ENCODE assay signal across 12 cellular contexts in genomic region chr2:25215232-25215631, GRCh38. TPM values are rescaled to one million over a fixed set of nuclear protein-coding genes. Genes with fewer than 3 reads are reported as not detected.
DNase-seq lines count a peak whose midpoint lies in the region; ATAC-seq, FAIRE-seq and TF ChIP-seq lines count a peak whose summit lies in the region.
"Had no signal": no experiment of that assay in that cellular context is flagged by ENCODE, and none has a peak within 500 bp of the region (broad histone marks: within the 10 kb centered on the region; RNA-seq: fewer than 3 reads in every experiment).

No MANE protein-coding gene starts in this region.

- ATAC-seq in CD8-positive, alpha-beta T cell, result no peak
- ATAC-seq in pancreas (peak in 3 of 4 donors; percentile 10 to 42 (median 12)), HG02852 (IDR thresholded peaks at IDR 0.05; ENCODE audit: unreplicated experiment) (no peak), GM19328 (IDR thresholded peaks at IDR 0.05; ENCODE audit: unreplicated experiment) (no peak), HG03135 (IDR thresholded peaks at IDR 0.05; ENCODE audit: unreplicated experiment) (no peak)

- H3K27me3 ChIP-seq in CD8-positive, alpha-beta T cell (ENCODE audit: insufficient read depth, low read length), result no peaks in the 10 kb centered on the region
- no peaks in the 10 kb centered on the region for H3K27me3 ChIP-seq in NT2/D1 (ENCODE audit: insufficient read depth, insufficient read length)
- no peaks in the 10 kb centered on the region for H3K27me3 ChIP-seq in esophagus squamous epithelium
- H3K27me3 ChIP-seq in pancreas, result no peaks in the 10 kb centered on the region
- H3K27me3 ChIP-seq: thyroid gland had no signal

- peak overlapping the region; percentile 68 for H3K27ac ChIP-seq in CD8-positive, alpha-beta T cell (ENCODE audit: low read depth, low read length)
- H3K27ac ChIP-seq in esophagus squamous epithelium (peak overlapping the region; percentile 56 to 82 (median 76)), pancreas (peak overlapping the region in 2 of 4 donors; percentile 52 to 69)

- H3K27me3 Mint-ChIP-seq in CD8-positive, alpha-beta T cell (ENCODE audit: low read depth), result no peaks in the 10 kb centered on the region

- H3K4me3 Mint-ChIP-seq in CD8-positive, alpha-beta T cell, result peak overlapping the region; percentile 73

- peaks cover 13% of the 10 kb centered on the region for H3K4me1 Mint-ChIP-seq in CD8-positive, alpha-beta T cell (ENCODE audit: low read depth)

- H3K9ac ChIP-seq in NT2/D1 (ENCODE audit: insufficient read length, low read depth), result peak overlapping the region; percentile 56

- CTCF ChIA-PET in CD8-positive, alpha-beta T cell (lab: Charles Lee), result interaction anchor here (1.2 to 1.5 kb wide), 2 partner anchors 49 to 94 kb away, joined by 3 to 4 read pairs; no protein-coding TSS in a partner anchor

- FAIRE-seq in pancreas (lab: Jason Lieb, UNC), result no peak
- FAIRE-seq: colon had no signal

- no peak for DNase-seq in CD8-positive, alpha-beta T cell
- DNase-seq in NT2/D1 (ENCODE audit: low read depth, low spot score) (no peak), esophagus squamous epithelium (lab: John Stamatoyannopoulos, UW) (no peak), pancreas (no peak), NCI-H524 treated with DMSO at 0.1 percent for 48 hours (lab: John Stamatoyannopoulos, UW) (no peak)
- DNase-seq: NCI-H1417 treated with DMSO at 0.1 percent for 48 hours, OCI-M1 had no signal

- TF ChIP-seq POLR2A in esophagus squamous epithelium (IDR thresholded peaks at IDR 0.05), result no peak

- no peak for TF ChIP-seq CTCF in CD8-positive, alpha-beta T cell (IDR thresholded peaks at IDR 0.05)
- TF ChIP-seq CTCF in esophagus squamous epithelium (IDR thresholded peaks at IDR 0.05) (no peak), pancreas (IDR thresholded peaks at IDR 0.05) (no peak)

- peak overlapping the region; percentile 80 for H3K27ac Mint-ChIP-seq in CD8-positive, alpha-beta T cell

- H3K36me3 Mint-ChIP-seq in CD8-positive, alpha-beta T cell, result no peaks in the 10 kb centered on the region

- no peaks in the 10 kb centered on the region for H3K36me3 ChIP-seq in CD8-positive, alpha-beta T cell (ENCODE audit: insufficient read depth, low read length)
- H3K36me3 ChIP-seq in NT2/D1 (ENCODE audit: insufficient read depth, insufficient read length, low read length), result no peaks in the 10 kb centered on the region
- no peaks in the 10 kb centered on the region for H3K36me3 ChIP-seq in esophagus squamous epithelium
- no peaks in the 10 kb centered on the region for H3K36me3 ChIP-seq in pancreas
- H3K36me3 ChIP-seq: thyroid gland had no signal

- H3K9me3 Mint-ChIP-seq in CD8-positive, alpha-beta T cell, result no peaks in the 10 kb centered on the region

- H3K4me1 ChIP-seq in CD8-positive, alpha-beta T cell (ENCODE audit: insufficient read depth, low read length), result peaks cover 11% of the 10 kb centered on the region
- H3K4me1 ChIP-seq in NT2/D1 (ENCODE audit: insufficient read depth, insufficient read length) (no peaks in the 10 kb centered on the region), esophagus squamous epithelium (peaks cover 7 to 11% (median 8%) of the 10 kb centered on the region in 3 donors), pancreas (peaks cover 0 to 5% (median 0%) of the 10 kb centered on the region in 3 donors)

- intact Hi-C loops in CD8-positive, alpha-beta T cell (cut with DNase I, micrococcal nuclease), result loop anchor here (5.0 to 10.0 kb wide), 5 partner anchors 37 to 1130 kb away; partner anchors contain the start of genes ADGRF3 (in 1 of the 2), DTNB (in 1 of the 2), NCOA1 (in 1 of the 2) and SELENOI (in 1 of the 2)
- intact Hi-C loops in esophagus squamous epithelium (cut with DNase I) (no loop called here), pancreas (cut with DNase I) (no loop called here)

- no peaks in the 10 kb centered on the region for H3K9me3 ChIP-seq in CD8-positive, alpha-beta T cell (ENCODE audit: low read length)
- H3K9me3 ChIP-seq in NT2/D1 (ENCODE audit: insufficient read depth, low read length), result no peaks in the 10 kb centered on the region
- no peaks in the 10 kb centered on the region for H3K9me3 ChIP-seq in esophagus squamous epithelium
- no peaks in the 10 kb centered on the region for H3K9me3 ChIP-seq in pancreas
- H3K9me3 ChIP-seq: thyroid gland had no signal

- WGBS in esophagus squamous epithelium, 2 donors, result 57 to 60% methylated on average over 4 to 5 of the region's 5 CpGs
- whole genome bisulfite sequencing in pancreas, 2 donors, result 46 to 59% methylated on average over 5 of the region's 5 CpGs

- no peak overlapping the region for H3K4me3 ChIP-seq in CD8-positive, alpha-beta T cell (ENCODE audit: low read depth, low read length)
- H3K4me3 ChIP-seq in NT2/D1 (ENCODE audit: insufficient read length, low read depth) (peak overlapping the region; percentile 34), esophagus squamous epithelium (no peak overlapping the region), pancreas (no peak overlapping the region)

- POLR2A ChIA-PET in CD8-positive, alpha-beta T cell (lab: Charles Lee), result interaction anchor here (0.8 to 1.5 kb wide), 6 partner anchors 7 to 147 kb away, joined by 3 to 12 read pairs (median 5); no protein-coding TSS in a partner anchor

RNA-seq across cellular contexts. Expression of gene POMC, which starts 46.9 kb away (rescaled TPM):
- total RNA-seq in CD8-positive, alpha-beta T cell, result 1 to 10 TPM; 3.0 to 3.2 TPM
- total RNA-seq in esophagus squamous epithelium (1 to 10 TPM in 3 of 4 donors, not detected in 1; 3.1 to 6.1 (median 3.4) TPM), pancreas (10 to 100 TPM in 1 of 6 donors, 1 to 10 TPM in 5; 2.4 to 13.5 (median 5.7) TPM)
- polyA plus RNA-seq in pancreas, result 10 to 100 TPM in 1 of 2 donors, 1 to 10 TPM in 1; 8.2 to 12.0 TPM

Comparison
In these comparisons a context has a peak if more than half of its experiments do, and no peak if none do; other contexts are left out.
1. ATAC-seq: peak in pancreas (3 of 4); none in CD8-positive, alpha-beta T cell (single experiment), HG02852 (single experiment), GM19328 (single experiment) and HG03135 (single experiment).
2. intact Hi-C loops: an anchor here in CD8-positive, alpha-beta T cell (5.0 to 10.0 kb wide); none called in esophagus squamous epithelium and pancreas.